ENCODE assay signal across 1 cellular context in the genomic region with DNA sequence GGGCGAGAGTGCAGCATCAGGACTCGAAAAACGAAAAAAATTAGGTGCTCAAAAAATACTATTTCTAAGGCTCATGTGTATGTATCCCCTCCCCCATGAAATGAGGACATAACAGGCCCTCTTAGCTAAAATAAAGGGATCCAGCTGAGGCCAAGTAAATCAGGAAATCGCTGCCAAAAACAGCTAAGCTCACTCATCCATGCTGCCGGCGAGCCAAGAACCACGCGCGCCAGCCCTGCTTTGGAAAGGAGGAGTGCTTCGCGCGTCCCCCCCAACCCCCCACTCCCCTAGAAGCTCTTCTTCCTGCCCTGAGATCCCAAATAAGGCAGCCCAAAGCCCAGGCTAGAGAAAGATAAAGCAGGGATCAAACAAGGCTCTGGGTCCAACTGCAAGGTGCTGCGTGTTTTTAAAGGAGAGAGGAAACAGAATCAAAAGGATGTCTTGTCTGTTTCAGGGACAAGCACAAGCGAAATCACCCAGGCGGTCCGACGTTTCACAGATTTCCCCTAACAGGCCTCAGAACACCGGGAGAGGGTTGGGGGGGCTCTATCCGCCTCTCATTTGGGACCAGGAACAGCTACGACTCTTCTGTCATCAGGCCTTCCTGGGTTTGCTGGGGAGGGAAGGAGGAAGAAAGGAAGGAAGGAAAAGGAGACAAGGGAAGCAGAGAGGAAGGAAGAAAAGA.
TF ChIP-seq lines count a peak whose summit lies in the region.

No MANE protein-coding gene starts in this region.

TF ChIP-seq in GM23338, 12 proteins besides CTCF, POLR2A, EP300 and RAD21 (continued from another document):
- TF ChIP-seq, protein P1, sequence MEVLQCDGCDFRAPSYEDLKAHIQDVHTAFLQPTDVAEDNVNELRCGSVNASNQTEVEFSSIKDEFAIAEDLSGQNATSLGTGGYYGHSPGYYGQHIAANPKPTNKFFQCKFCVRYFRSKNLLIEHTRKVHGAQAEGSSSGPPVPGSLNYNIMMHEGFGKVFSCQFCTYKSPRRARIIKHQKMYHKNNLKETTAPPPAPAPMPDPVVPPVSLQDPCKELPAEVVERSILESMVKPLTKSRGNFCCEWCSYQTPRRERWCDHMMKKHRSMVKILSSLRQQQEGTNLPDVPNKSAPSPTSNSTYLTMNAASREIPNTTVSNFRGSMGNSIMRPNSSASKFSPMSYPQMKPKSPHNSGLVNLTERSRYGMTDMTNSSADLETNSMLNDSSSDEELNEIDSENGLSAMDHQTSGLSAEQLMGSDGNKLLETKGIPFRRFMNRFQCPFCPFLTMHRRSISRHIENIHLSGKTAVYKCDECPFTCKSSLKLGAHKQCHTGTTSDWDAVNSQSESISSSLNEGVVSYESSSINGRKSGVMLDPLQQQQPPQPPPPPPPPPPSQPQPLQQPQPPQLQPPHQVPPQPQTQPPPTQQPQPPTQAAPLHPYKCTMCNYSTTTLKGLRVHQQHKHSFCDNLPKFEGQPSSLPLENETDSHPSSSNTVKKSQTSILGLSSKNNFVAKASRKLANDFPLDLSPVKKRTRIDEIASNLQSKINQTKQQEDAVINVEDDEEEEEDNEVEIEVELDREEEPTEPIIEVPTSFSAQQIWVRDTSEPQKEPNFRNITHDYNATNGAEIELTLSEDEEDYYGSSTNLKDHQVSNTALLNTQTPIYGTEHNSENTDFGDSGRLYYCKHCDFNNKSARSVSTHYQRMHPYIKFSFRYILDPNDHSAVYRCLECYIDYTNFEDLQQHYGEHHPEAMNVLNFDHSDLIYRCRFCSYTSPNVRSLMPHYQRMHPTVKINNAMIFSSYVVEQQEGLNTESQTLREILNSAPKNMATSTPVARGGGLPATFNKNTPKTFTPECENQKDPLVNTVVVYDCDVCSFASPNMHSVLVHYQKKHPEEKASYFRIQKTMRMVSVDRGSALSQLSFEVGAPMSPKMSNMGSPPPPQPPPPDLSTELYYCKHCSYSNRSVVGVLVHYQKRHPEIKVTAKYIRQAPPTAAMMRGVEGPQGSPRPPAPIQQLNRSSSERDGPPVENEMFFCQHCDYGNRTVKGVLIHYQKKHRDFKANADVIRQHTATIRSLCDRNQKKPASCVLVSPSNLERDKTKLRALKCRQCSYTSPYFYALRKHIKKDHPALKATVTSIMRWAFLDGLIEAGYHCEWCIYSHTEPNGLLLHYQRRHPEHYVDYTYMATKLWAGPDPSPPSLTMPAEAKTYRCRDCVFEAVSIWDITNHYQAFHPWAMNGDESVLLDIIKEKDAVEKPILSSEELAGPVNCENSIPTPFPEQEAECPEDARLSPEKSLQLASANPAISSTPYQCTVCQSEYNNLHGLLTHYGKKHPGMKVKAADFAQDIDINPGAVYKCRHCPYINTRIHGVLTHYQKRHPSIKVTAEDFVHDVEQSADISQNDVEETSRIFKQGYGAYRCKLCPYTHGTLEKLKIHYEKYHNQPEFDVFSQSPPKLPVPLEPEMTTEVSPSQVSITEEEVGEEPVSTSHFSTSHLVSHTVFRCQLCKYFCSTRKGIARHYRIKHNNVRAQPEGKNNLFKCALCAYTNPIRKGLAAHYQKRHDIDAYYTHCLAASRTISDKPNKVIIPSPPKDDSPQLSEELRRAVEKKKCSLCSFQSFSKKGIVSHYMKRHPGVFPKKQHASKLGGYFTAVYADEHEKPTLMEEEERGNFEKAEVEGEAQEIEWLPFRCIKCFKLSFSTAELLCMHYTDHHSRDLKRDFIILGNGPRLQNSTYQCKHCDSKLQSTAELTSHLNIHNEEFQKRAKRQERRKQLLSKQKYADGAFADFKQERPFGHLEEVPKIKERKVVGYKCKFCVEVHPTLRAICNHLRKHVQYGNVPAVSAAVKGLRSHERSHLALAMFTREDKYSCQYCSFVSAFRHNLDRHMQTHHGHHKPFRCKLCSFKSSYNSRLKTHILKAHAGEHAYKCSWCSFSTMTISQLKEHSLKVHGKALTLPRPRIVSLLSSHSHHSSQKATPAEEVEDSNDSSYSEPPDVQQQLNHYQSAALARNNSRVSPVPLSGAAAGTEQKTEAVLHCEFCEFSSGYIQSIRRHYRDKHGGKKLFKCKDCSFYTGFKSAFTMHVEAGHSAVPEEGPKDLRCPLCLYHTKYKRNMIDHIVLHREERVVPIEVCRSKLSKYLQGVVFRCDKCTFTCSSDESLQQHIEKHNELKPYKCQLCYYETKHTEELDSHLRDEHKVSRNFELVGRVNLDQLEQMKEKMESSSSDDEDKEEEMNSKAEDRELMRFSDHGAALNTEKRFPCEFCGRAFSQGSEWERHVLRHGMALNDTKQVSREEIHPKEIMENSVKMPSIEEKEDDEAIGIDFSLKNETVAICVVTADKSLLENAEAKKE (CRISPR knock-in tag; IDR thresholded peaks at IDR 0.05), result no peak
- TF ChIP-seq ZNF114 (CRISPR knock-in tag; IDR thresholded peaks at IDR 0.05), result no peak
